17 cellular contexts compared by ENCODE assay signal in the genomic region with DNA sequence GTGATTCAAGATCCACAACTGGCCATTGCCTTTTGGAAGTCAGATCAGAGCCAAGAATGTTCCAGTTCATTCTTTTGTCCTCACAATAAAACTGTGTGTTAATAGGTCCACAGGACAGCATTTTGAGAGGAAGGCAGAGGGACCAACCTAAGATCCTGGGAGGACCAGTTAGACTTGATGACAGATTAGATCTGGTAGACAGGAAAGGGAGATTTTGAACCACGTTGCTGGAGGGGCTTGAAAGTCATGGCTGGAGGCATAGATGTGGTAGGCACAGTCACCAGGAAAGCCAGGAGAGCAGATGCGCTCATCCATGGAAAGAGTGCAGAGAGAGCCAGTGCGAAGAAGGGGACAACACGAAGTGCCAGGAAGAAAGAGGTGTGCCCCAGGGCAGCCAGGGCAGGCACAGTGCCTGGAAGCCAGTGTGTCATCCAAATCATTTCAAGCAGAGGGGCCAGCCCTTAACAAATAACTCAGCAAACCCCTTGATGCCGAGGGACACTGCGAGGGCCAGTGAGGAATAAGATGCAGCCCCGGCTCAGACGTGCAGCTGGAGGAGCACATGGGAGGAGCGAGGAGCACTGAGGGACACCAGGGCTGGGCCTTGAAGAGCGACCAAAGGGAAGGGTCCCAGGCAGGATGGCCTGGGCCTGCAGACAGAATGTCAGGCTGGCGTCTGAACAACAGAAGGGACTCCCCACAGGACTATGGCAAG. TPM values are rescaled to one million over a fixed set of nuclear protein-coding genes. Genes with fewer than 3 reads are reported as not detected.
DNase-seq lines count a peak whose midpoint lies in the region; ATAC-seq, FAIRE-seq and TF ChIP-seq lines count a peak whose summit lies in the region.
"Had no signal": no experiment of that assay in that cellular context is flagged by ENCODE, and none has a peak within 500 bp of the region (broad histone marks: within the 10 kb centered on the region; RNA-seq: fewer than 3 reads in every experiment).

No MANE protein-coding gene starts in this region.

- H3K4me3 ChIP-seq in H1 (ENCODE audit: extremely low read depth in 1 of 4, insufficient read depth in 2 of 4, low read depth in 3 of 4, low read length in 4 of 4), result no peak overlapping the region
- no peak overlapping the region for H3K4me3 ChIP-seq in sigmoid colon
- H3K4me3 ChIP-seq: GM12878, GM23248, PC-9 had no signal

- TF ChIP-seq CTCF in H1 (IDR thresholded peaks at IDR 0.05; ENCODE audit: control extremely low read depth in 1 of 3, insufficient read depth in 1 of 3, low read depth in 1 of 3, low read length in 3 of 3) (no peak), sigmoid colon (IDR thresholded peaks at IDR 0.05) (no peak), GM20000 (IDR thresholded peaks at IDR 0.05; ENCODE audit: extremely low read depth, missing control alignments) (no peak)

- H3K79me1 ChIP-seq in H1 (ENCODE audit: low read depth, low read length), result no peaks in the 10 kb centered on the region

- no peak overlapping the region for H3K14ac ChIP-seq in H1 (ENCODE audit: insufficient read length)

- H2BK12ac ChIP-seq in H1 (ENCODE audit: low read depth, low read length), result no peak overlapping the region

- H3K9ac ChIP-seq in H1 (replicated peaks in 1 of 4; ENCODE audit: extremely low read depth in 1 of 4, low read depth in 3 of 4, low read length in 3 of 4), result no peak overlapping the region
- H3K9ac ChIP-seq: GM23248 had no signal

- no peak overlapping the region for H4K91ac ChIP-seq in H1 (replicated peaks; ENCODE audit: insufficient read length, low read length)

- no peak for TF ChIP-seq EP300 in H1 (IDR thresholded peaks at IDR 0.05; ENCODE audit: borderline replicate concordance in 1 of 2, low read depth in 2 of 2, low read length in 2 of 2)
- no peak for TF ChIP-seq EP300 in sigmoid colon (IDR thresholded peaks at IDR 0.05)

- CTCF ChIA-PET in H1 (lab: Charles Lee; ENCODE audit: partially characterized antibody), result interaction anchor here (0.6 to 2.3 kb wide), 4 partner anchors 10 to 459 kb away, joined by 3 to 9 read pairs (median 6); no protein-coding TSS in a partner anchor

- H3K18ac ChIP-seq in H1 (ENCODE audit: extremely low read depth, low read length), result no peak overlapping the region

- H3K27ac ChIP-seq in H1 (ENCODE audit: low read depth, low read length), result no peak overlapping the region
- no peak overlapping the region for H3K27ac ChIP-seq in sigmoid colon
- H3K27ac ChIP-seq: GM23248, PC-9 had no signal

- no peak overlapping the region for H2BK20ac ChIP-seq in H1 (ENCODE audit: low read length)

- H3K9me3 ChIP-seq in H1 (ENCODE audit: insufficient read depth in 2 of 2, low read depth in 1 of 2, low read length in 1 of 2), result no peaks in the 10 kb centered on the region
- H3K9me3 ChIP-seq in sigmoid colon, result no peaks in the 10 kb centered on the region

- 0 out of 2 replicates have a peak overlapping the region, but pooled peaks have one; percentile 7 for H2BK5ac ChIP-seq in H1 (ENCODE audit: low read depth, low read length)

- H4K20me1 ChIP-seq in H1 (replicated peaks in 1 of 2; ENCODE audit: control insufficient read depth in 1 of 2, insufficient read depth in 2 of 2, low read length in 2 of 2), result no peaks in the 10 kb centered on the region

- peaks cover 71% of the 10 kb centered on the region for H3K27me3 Mint-ChIP-seq in activated T-cell treated with anti-CD3 and anti-CD28 coated beads, Interleukin-2, amount 50 U/mL, for 24 hours

- TF ChIP-seq POLR2A in H1 (IDR thresholded peaks at IDR 0.05; ENCODE audit: control extremely low read depth in 1 of 2, low read depth in 2 of 2, low read length in 2 of 2) (no peak), sigmoid colon (IDR thresholded peaks at IDR 0.05) (no peak)

- FAIRE-seq in H1 (lab: Jason Lieb, UNC), result no peak
- FAIRE-seq: GM12878, GM18507 had no signal

- no peaks in the 10 kb centered on the region; a peak in 1 of 7 replicates for H3K27me3 ChIP-seq in H1 (replicated peaks in 1 of 4; ENCODE audit: control insufficient read depth in 3 of 4, extremely low read depth in 1 of 4, insufficient read depth in 3 of 4, low read length in 3 of 4)
- no peaks in the 10 kb centered on the region for H3K27me3 ChIP-seq in sigmoid colon

- POLR2A ChIA-PET in H1 (lab: Charles Lee; ENCODE audit: partially characterized antibody), result interaction anchor here (1.7 kb wide), 1 partner anchor 66 kb away, joined by 8 read pairs; a partner anchor contains a TSS

- no peak overlapping the region for H3K23ac ChIP-seq in H1 (ENCODE audit: insufficient read length)

- no peak overlapping the region for H4K5ac ChIP-seq in H1 (ENCODE audit: insufficient read length, low read depth, low read length)

- no peak overlapping the region for H2AFZ ChIP-seq in H1 (ENCODE audit: low read length)
- H2AFZ ChIP-seq: GM23248, PC-9 had no signal

- no peak overlapping the region for H2BK120ac ChIP-seq in H1 (replicated peaks; ENCODE audit: low read depth, low read length)

- H3K4ac ChIP-seq in H1 (replicated peaks; ENCODE audit: insufficient read length, low read depth, low read length), result no peak overlapping the region

- no peak overlapping the region; the same call in 1 of the 2 replicates for H2BK15ac ChIP-seq in H1 (ENCODE audit: low read length)

- 93% methylated on average over 11 of the region's 11 CpGs; no CpG with 5 or more reads in 1 of the 2 experiments for WGBS in H1 (ENCODE audit: extremely low coverage in 1 of 2, insufficient coverage in 1 of 2, insufficient read length in 1 of 2, insufficient replicate concordance in 2 of 2, low coverage in 1 of 2, low lambda C conversion rate in 2 of 2, missing lambda C conversion rate in 1 of 2), 2 experiments
- whole genome bisulfite sequencing in sigmoid colon, 2 donors, result 90% methylated on average over 11 of the region's 11 CpGs

- H3K23me2 ChIP-seq in H1 (ENCODE audit: low read depth, low read length), result no peaks in the 10 kb centered on the region

- no peak overlapping the region for H4K8ac ChIP-seq in H1 (ENCODE audit: extremely low read depth, insufficient read depth, low read length)

- H3K27ac Mint-ChIP-seq in activated T-cell treated with anti-CD3 and anti-CD28 coated beads, Interleukin-2, amount 50 U/mL, for 24 hours, result no peak overlapping the region

- H3K4me2 ChIP-seq in H1 (ENCODE audit: insufficient read depth in 1 of 2, low read depth in 2 of 2, low read length in 2 of 2), result no peak overlapping the region
- H3K4me2 ChIP-seq: PC-9 had no signal

- H3K4me3 Mint-ChIP-seq in activated T-cell treated with anti-CD3 and anti-CD28 coated beads, Interleukin-2, amount 50 U/mL, for 24 hours, result no peak overlapping the region

- H3K4me1 Mint-ChIP-seq in activated T-cell treated with anti-CD3 and anti-CD28 coated beads, Interleukin-2, amount 50 U/mL, for 24 hours (ENCODE audit: low read depth), result peaks cover 21% of the 10 kb centered on the region

- H3K56ac ChIP-seq in H1 (replicated peaks; ENCODE audit: insufficient read length, low read depth, low read length), result no peak overlapping the region

- H3K9me3 Mint-ChIP-seq in activated T-cell treated with anti-CD3 and anti-CD28 coated beads, Interleukin-2, amount 50 U/mL, for 24 hours, result peaks cover 4% of the 10 kb centered on the region

- peak; percentile 25 for DNase-seq in activated T-cell treated with anti-CD3 and anti-CD28 coated beads, Interleukin-2, amount 50 U/mL, for 24 hours
- no peak for DNase-seq in activated T-cell treated with anti-CD3 and anti-CD28 coated beads for 4 hours
- DNase-seq in RPMI7951 (ENCODE audit: low read depth), result peak; percentile 16
- no peak for DNase-seq in H1 (ENCODE audit: low read depth in 1 of 2, low spot score in 2 of 2)
- DNase-seq in sigmoid colon, result peak; percentile 34
- DNase-seq in GM20000 (ENCODE audit: low spot score), result no peak
- DNase-seq: C1 segment of cervical spinal cord, GM23248, KBM-7, NCI-H1092 treated with DMSO at 0.1 percent for 48 hours, NCI-H1694 treated with DMSO at 0.1 percent for 48 hours, Right ventricle myocardium superior had no signal

- no peaks in the 10 kb centered on the region for H3K36me3 ChIP-seq in H1 (ENCODE audit: control insufficient read depth in 2 of 4, insufficient read depth in 4 of 4, low read length in 3 of 4)
- H3K36me3 ChIP-seq in sigmoid colon, result no peaks in the 10 kb centered on the region

- H3K4me1 ChIP-seq in H1 (replicated peaks in 1 of 4; ENCODE audit: control insufficient read depth in 3 of 4, insufficient read depth in 4 of 4, low read length in 3 of 4) (peaks cover 0 to 2% (median 0%) of the 10 kb centered on the region in 4 experiments; a peak in 1 of 7 replicates), sigmoid colon (peaks cover 0 to 15% (median 13%) of the 10 kb centered on the region in 4 donors)

- ATAC-seq in GM18520 (IDR thresholded peaks at IDR 0.05; ENCODE audit: unreplicated experiment) (no peak), HG03280 (IDR thresholded peaks at IDR 0.05; ENCODE audit: unreplicated experiment) (no peak)
- ATAC-seq: GM12878 had no signal

- TF ChIP-seq RAD21 in H1 (IDR thresholded peaks at IDR 0.05 in 1 of 2, conservative IDR thresholded peaks at IDR 0.05 in 1 of 2; ENCODE audit: low read depth in 2 of 2, low read length in 2 of 2), result no peak

- H3K79me2 ChIP-seq in H1 (ENCODE audit: control insufficient read depth in 1 of 2, insufficient read depth in 2 of 2, low read length in 2 of 2), result no peaks in the 10 kb centered on the region

- H2AK5ac ChIP-seq in H1 (ENCODE audit: low read depth, low read length), result no peak overlapping the region

- intact Hi-C loops in sigmoid colon (cut with DNase I), result no loop called here

- no peaks in the 10 kb centered on the region for H3K36me3 Mint-ChIP-seq in activated T-cell treated with anti-CD3 and anti-CD28 coated beads, Interleukin-2, amount 50 U/mL, for 24 hours (ENCODE audit: low read depth)

RNA-seq across cellular contexts. Expression of a gene that starts 12.8 kb away (rescaled TPM):
- total RNA-seq in RPMI7951 (2014; rRNA removed; shearing (Covaris generic)), result 23.8 and 25.9 TPM in 2 replicates
- total RNA-seq in H1 (2021; fragmentation: NEBNext Ultra II Directional; extraction: Animal tissue kit (Norgen Biotek cat#: 25700)), result 24.6 and 25.6 TPM in 2 replicates
- polyA plus RNA-seq in H1 (2011; rRNA removed) (30.9 and 36.4 TPM in 2 replicates), sigmoid colon (10 to 100 TPM in 2 of 3 donors, 1 to 10 TPM in 1; 7.2 to 19.3 (median 11.8) TPM)
- polyA plus RNA-seq in H1 (2011; cell fraction: cytosol; rRNA removed), result 21.7 TPM
- polyA plus RNA-seq in H1 (2011; cell fraction: nucleus; rRNA removed), result 65.2 TPM
- 13.3 to 27.8 TPM (median 23.7 TPM) in 4 replicates for polyA plus RNA-seq in H1 (2012, experiment 1 of 2)
- polyA plus RNA-seq in H1 (2012, experiment 2 of 2), result 25.4 TPM
- polyA plus RNA-seq in H1 (2013, experiment 1 of 2), result 24.7 TPM
- polyA plus RNA-seq in H1 (2013, experiment 2 of 2), result 24.9 TPM
- 18.3 and 19.1 TPM in 2 replicates for polyA minus RNA-seq in H1 (2011; rRNA and poly(A)+ RNA removed)
- polyA minus RNA-seq in H1 (2011; cell fraction: cytosol; rRNA and poly(A)+ RNA removed), result 19.2 TPM
- polyA minus RNA-seq in H1 (2011; cell fraction: nucleus; rRNA and poly(A)+ RNA removed), result 24.4 TPM
- total RNA-seq in sigmoid colon, result 10 to 100 TPM; 45.1 to 68.7 (median 64.4) TPM

RNA-seq across cellular contexts. Expression of a gene that starts 40.0 kb away (rescaled TPM):
- total RNA-seq in RPMI7951 (2014; rRNA removed; shearing (Covaris generic)), result 4.4 and 4.6 TPM in 2 replicates
- total RNA-seq in H1 (2021; fragmentation: NEBNext Ultra II Directional; extraction: Animal tissue kit (Norgen Biotek cat#: 25700)), result 7.4 and 7.6 TPM in 2 replicates
- polyA plus RNA-seq in H1 (2011; rRNA removed) (2.4 and 2.7 TPM in 2 replicates), sigmoid colon (1 to 10 TPM in 2 of 3 donors, under 1 TPM in 1; 0.60 to 3.5 (median 2.3) TPM)
- polyA plus RNA-seq in H1 (2011; cell fraction: cytosol; rRNA removed), result 3.0 TPM
- polyA plus RNA-seq in H1 (2011; cell fraction: nucleus; rRNA removed), result 4.6 TPM
- 3.8 to 4.6 TPM (median 4.2 TPM) in 4 replicates for polyA plus RNA-seq in H1 (2012, experiment 1 of 2)
- 0.77 TPM for polyA plus RNA-seq in H1 (2012, experiment 2 of 2)
- 1.8 TPM for polyA plus RNA-seq in H1 (2013, experiment 1 of 2)
- polyA plus RNA-seq in H1 (2013, experiment 2 of 2), result 2.0 TPM
- polyA minus RNA-seq in H1 (2011; rRNA and poly(A)+ RNA removed), result 20.6 and 21.1 TPM in 2 replicates
- 6.9 TPM for polyA minus RNA-seq in H1 (2011; cell fraction: cytosol; rRNA and poly(A)+ RNA removed)
- polyA minus RNA-seq in H1 (2011; cell fraction: nucleus; rRNA and poly(A)+ RNA removed), result 18.3 TPM
- total RNA-seq in sigmoid colon, result 10 to 100 TPM; 10.9 to 14.6 (median 13.9) TPM

Comparison
In these comparisons a context has a peak if more than half of its experiments do, and no peak if none do; other contexts are left out.
1. DNase-seq: peak in activated T-cell treated with anti-CD3 and anti-CD28 coated beads, Interleukin-2, amount 50 U/mL, for 24 hours (single experiment), RPMI7951 (single experiment) and sigmoid colon (single experiment); none in activated T-cell treated with anti-CD3 and anti-CD28 coated beads for 4 hours (single experiment), H1 (0 of 2) and GM20000 (single experiment).